ENCODE assay signal across 6 cellular contexts in the genomic region with DNA sequence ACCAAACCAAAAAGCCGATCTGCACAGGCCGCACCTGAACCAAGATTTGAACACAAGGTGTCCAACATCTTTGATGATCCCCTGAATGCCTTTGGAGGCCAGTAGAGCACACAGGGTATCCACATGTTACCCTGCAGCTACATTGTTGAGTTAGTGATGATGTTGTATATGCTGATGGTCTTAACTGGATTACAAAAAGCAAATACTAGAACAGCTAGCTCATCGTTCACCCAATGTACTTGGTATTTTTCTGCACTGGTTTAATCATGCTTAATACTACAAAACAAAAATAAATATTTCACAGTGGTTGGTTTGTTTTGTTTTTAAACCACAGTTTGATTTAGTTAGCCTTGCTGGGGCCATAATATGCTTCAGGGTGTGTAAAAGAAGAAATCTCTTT.
DNase-seq lines count a peak whose midpoint lies in the region; ATAC-seq and TF ChIP-seq lines count a peak whose summit lies in the region.
"Not testable (repeated sequence)": the region's sequence is repeated elsewhere in the genome, so short reads cannot be mapped to it uniquely, and the experiment has no call there.

No MANE protein-coding gene starts in this region.

- not testable (repeated sequence) for DNase-seq in Caco-2; Panc1 (ENCODE audit: low read depth, low spot score)
- DNase-seq in EL, result peak; percentile 9
- DNase-seq in M059J (ENCODE audit: low read depth), result peak; percentile 10
- peak; percentile 1 for DNase-seq in brain pericyte (ENCODE audit: low read depth, low spot score)
- peak; percentile 3 for DNase-seq in renal cortical epithelial cell (ENCODE audit: low read depth)

- not testable (repeated sequence) for H3K36me3 ChIP-seq in Caco-2 (ENCODE audit: control insufficient read depth, insufficient read depth, low read length); Panc1 (ENCODE audit: control insufficient read depth, insufficient read depth, low read length)

- not testable (repeated sequence) for H3K27ac ChIP-seq in Panc1 (ENCODE audit: low read length)

- H3K4me1 Mint-ChIP-seq in Caco-2 (ENCODE audit: low read depth, unreplicated experiment), result not testable (repeated sequence)

- H3K4me3 ChIP-seq in Caco-2 (ENCODE audit: low read depth, low read length); Panc1 (ENCODE audit: low read depth in 2 of 2, low read length in 2 of 2): not testable (repeated sequence)

- not testable (repeated sequence) for ATAC-seq in Panc1

- in situ Hi-C loops in Panc1 (cut with HindIII; ENCODE audit: low pct_unique_long_range_greater_than_20kb, low sequenced_read_pairs), result not testable (repeated sequence)

- H3K9me3 Mint-ChIP-seq in Caco-2 (ENCODE audit: unreplicated experiment), result not testable (repeated sequence)

- H3K27me3 ChIP-seq in Caco-2 (replicated peaks; ENCODE audit: control insufficient read depth, insufficient read depth, low read length); Panc1 (ENCODE audit: control insufficient read depth, insufficient read depth, low read length): not testable (repeated sequence)

- H3K9me3 ChIP-seq in Caco-2; Panc1 (ENCODE audit: control insufficient read depth, insufficient read depth, low read depth, low read length): not testable (repeated sequence)

- intact Hi-C loops in Caco-2 (cut with micrococcal nuclease; ENCODE audit: unreplicated experiment); Panc1 (cut with micrococcal nuclease; ENCODE audit: unreplicated experiment): not testable (repeated sequence)

- not testable (repeated sequence) for H3K27ac Mint-ChIP-seq in Caco-2 (ENCODE audit: unreplicated experiment)

- BruUV-seq in Caco-2 (replicated peaks; lab: Mats Ljungman, UMichigan), result TSS peak; percentile 79
- TSS peak; percentile 75 for BruUV-seq in Panc1 (replicated peaks; lab: Mats Ljungman, UMichigan)

- H3K4me1 ChIP-seq in Caco-2; Panc1 (ENCODE audit: control insufficient read depth, insufficient read depth, low read length): not testable (repeated sequence)

- H3K36me3 Mint-ChIP-seq in Caco-2 (ENCODE audit: insufficient read depth, unreplicated experiment), result peaks cover 43% of the 10 kb centered on the region

- not testable (repeated sequence) for TF ChIP-seq CTCF in Caco-2 (IDR thresholded peaks at IDR 0.05; ENCODE audit: insufficient read depth in 1 of 2, low read depth in 1 of 2, low read length in 1 of 2, severe bottlenecking in 1 of 2, unreplicated experiment in 1 of 2); Panc1 (IDR thresholded peaks at IDR 0.05)

- CTCF ChIA-PET in Caco-2 (lab: Charles Lee); Panc1 (lab: Charles Lee): not testable (repeated sequence)

- H3K4me3 Mint-ChIP-seq in Caco-2 (ENCODE audit: unreplicated experiment), result not testable (repeated sequence)

- POLR2A ChIA-PET in Caco-2 (lab: Charles Lee); Panc1 (lab: Charles Lee): not testable (repeated sequence)

- H3K27me3 Mint-ChIP-seq in Caco-2 (ENCODE audit: insufficient read depth, unreplicated experiment), result not testable (repeated sequence)
